Comparison of ENCODE assay signal across 23 cellular contexts in genomic region chr11:76759092-76759491, GRCh38.
"Had no signal": no experiment of that assay in that cellular context is flagged by ENCODE, and none has a peak within 500 bp of the region (broad histone marks: within the 10 kb centered on the region; RNA-seq: fewer than 3 reads in every experiment).

No MANE protein-coding gene starts in this region.

- H3K36me3 ChIP-seq: breast epithelium, heart left ventricle, lower lobe of right lung, ovary, right atrium auricular region, spleen, thoracic aorta, vagina had no signal

- H3K27ac Mint-ChIP-seq: activated CD4-positive, alpha-beta T cell treated with anti-CD3 and anti-CD28 coated beads, Interleukin-2, amount 10 ng/mL, durations not matched to agents 7 days and 5 days; activated CD8-positive, alpha-beta T cell treated with anti-CD3 and anti-CD28 coated beads for 36 hours; activated naive CD8-positive, alpha-beta T cell; activated T-helper 1 cell treated with anti-CD3 and anti-CD28 coated beads, Interleukin-12 subunit alpha, Interleukin-12 subunit beta, Interleukin-2, Interleukin-4 antibody, amounts not matched to agents 30 ng/mL and 10 ng/mL and 1 ng/mL, durations not matched to agents 14 hours and 24 hours and 36 hours; naive thymus-derived CD4-positive, alpha-beta T cell; type B pancreatic cell had no signal

- H3K9me3 ChIP-seq: breast epithelium, heart left ventricle, lower lobe of right lung, ovary, psoas muscle, right atrium auricular region, spleen, thoracic aorta, vagina had no signal

- H3K27me3 ChIP-seq: breast epithelium, heart left ventricle, ovary, right atrium auricular region, spleen, vagina had no signal

- H3K4me1 Mint-ChIP-seq: activated CD4-positive, alpha-beta T cell treated with anti-CD3 and anti-CD28 coated beads, Interleukin-2, amount 10 ng/mL, durations not matched to agents 7 days and 5 days; naive thymus-derived CD4-positive, alpha-beta T cell had no signal

- H3K4me1 ChIP-seq: psoas muscle had no signal

- DNase-seq: activated CD4-positive, alpha-beta T cell treated with anti-CD3 and anti-CD28 coated beads, Interleukin-2, amount 10 ng/mL, durations not matched to agents 7 days and 5 days; activated CD4-positive, CD25-positive, alpha-beta regulatory T cell treated with anti-CD3 and anti-CD28 coated beads, Interleukin-2, amount 50 U/mL, for 72 hours; activated CD8-positive, alpha-beta T cell treated with anti-CD3 and anti-CD28 coated beads for 36 hours; amniotic stem cell; cerebellar nuclear complex; cortex of kidney; kidney; lower lobe of right lung; naive thymus-derived CD4-positive, alpha-beta T cell; psoas muscle; stimulated activated CD4-positive, alpha-beta T cell treated with anti-CD3 and anti-CD28 coated beads, Interleukin-4, amount 100 ng/mL, for 24 hours; stimulated activated naive CD4-positive, alpha-beta T cell treated with Interleukin-2 at 50 U/mL for 16 hours had no signal

- ATAC-seq: activated CD8-positive, alpha-beta T cell treated with anti-CD3 and anti-CD28 coated beads for 36 hours; heart left ventricle; lower lobe of right lung; naive thymus-derived CD4-positive, alpha-beta T cell; psoas muscle had no signal

- H3K36me3 Mint-ChIP-seq: activated naive CD8-positive, alpha-beta T cell; naive thymus-derived CD4-positive, alpha-beta T cell; type B pancreatic cell had no signal

- H3K4me3 ChIP-seq: breast epithelium, heart left ventricle, lower lobe of right lung, ovary, psoas muscle, right atrium auricular region, spleen, thoracic aorta, vagina had no signal

- H3K4me3 Mint-ChIP-seq: activated CD4-positive, alpha-beta T cell treated with anti-CD3 and anti-CD28 coated beads, Interleukin-2, amount 10 ng/mL, durations not matched to agents 7 days and 5 days; activated CD8-positive, alpha-beta T cell treated with anti-CD3 and anti-CD28 coated beads for 36 hours; activated naive CD8-positive, alpha-beta T cell; activated T-helper 1 cell treated with anti-CD3 and anti-CD28 coated beads, Interleukin-12 subunit alpha, Interleukin-12 subunit beta, Interleukin-2, Interleukin-4 antibody, amounts not matched to agents 30 ng/mL and 10 ng/mL and 1 ng/mL, durations not matched to agents 14 hours and 24 hours and 36 hours; naive thymus-derived CD4-positive, alpha-beta T cell; type B pancreatic cell had no signal

- H3K27me3 Mint-ChIP-seq: activated CD8-positive, alpha-beta T cell treated with anti-CD3 and anti-CD28 coated beads for 36 hours; activated naive CD8-positive, alpha-beta T cell; type B pancreatic cell had no signal

- H3K27ac ChIP-seq: breast epithelium, epithelial cell of prostate, heart left ventricle, lower lobe of right lung, ovary, psoas muscle, right atrium auricular region, spleen, thoracic aorta, vagina had no signal

- H3K9me3 Mint-ChIP-seq: activated CD4-positive, alpha-beta T cell treated with anti-CD3 and anti-CD28 coated beads, Interleukin-2, amount 10 ng/mL, durations not matched to agents 7 days and 5 days; activated CD8-positive, alpha-beta T cell treated with anti-CD3 and anti-CD28 coated beads for 36 hours; activated T-helper 1 cell treated with anti-CD3 and anti-CD28 coated beads, Interleukin-12 subunit alpha, Interleukin-12 subunit beta, Interleukin-2, Interleukin-4 antibody, amounts not matched to agents 30 ng/mL and 10 ng/mL and 1 ng/mL, durations not matched to agents 14 hours and 24 hours and 36 hours; naive thymus-derived CD4-positive, alpha-beta T cell; type B pancreatic cell had no signal
